Comparison of ENCODE assay signal across 8 cellular contexts in the genomic region with DNA sequence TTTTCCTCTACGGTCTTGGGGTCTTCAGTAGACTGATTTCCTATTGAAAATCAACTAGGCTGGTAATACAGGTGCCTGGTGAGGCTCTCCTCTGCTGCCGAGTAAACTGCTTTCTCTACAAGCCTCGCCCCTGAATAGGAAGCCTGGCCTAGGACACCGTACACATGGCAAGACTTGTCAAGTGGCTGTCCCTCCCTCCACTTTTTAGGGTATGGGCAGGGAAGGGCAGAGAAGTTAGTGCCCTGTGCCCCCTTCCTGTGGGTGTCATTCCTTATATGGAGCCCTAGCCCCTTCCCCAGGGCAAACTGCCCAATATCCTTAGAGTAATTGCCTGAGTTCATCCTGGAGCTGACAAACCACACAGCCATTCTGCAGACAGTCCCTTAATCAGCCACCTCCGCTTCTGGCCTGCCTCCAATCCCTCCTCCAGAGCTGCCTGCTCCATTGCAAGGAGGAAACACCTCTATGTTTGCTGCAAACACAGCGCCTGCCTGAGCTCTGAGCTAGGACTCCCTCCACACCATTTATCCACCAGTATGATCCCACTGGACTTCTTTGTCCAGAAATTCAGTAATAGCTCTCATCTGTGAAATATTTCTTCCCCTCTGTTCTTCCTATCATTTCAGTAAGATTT.
DNase-seq lines count a peak whose midpoint lies in the region; ATAC-seq and TF ChIP-seq lines count a peak whose summit lies in the region.

No MANE protein-coding gene starts in this region.

- no peak overlapping the region; the same call in 1 of the 2 replicates for H3K4me3 ChIP-seq in AG10803 (ENCODE audit: low read length)
- H3K4me3 ChIP-seq in naive thymus-derived CD4-positive, alpha-beta T cell (ENCODE audit: low read length) = no peak overlapping the region

- CTCF ChIA-PET in naive thymus-derived CD4-positive, alpha-beta T cell (lab: Charles Lee) = no interaction called here

- H3K27me3 Mint-ChIP-seq in endothelial cell (ENCODE audit: unreplicated experiment) = no peaks in the 10 kb centered on the region
- no peaks in the 10 kb centered on the region for H3K27me3 Mint-ChIP-seq in naive thymus-derived CD4-positive, alpha-beta T cell

- H3K4me1 ChIP-seq in naive thymus-derived CD4-positive, alpha-beta T cell (ENCODE audit: control insufficient read depth in 2 of 2, insufficient read depth in 2 of 2, low read length in 2 of 2) = no peaks in the 10 kb centered on the region

- peak overlapping the region; percentile 15 for H3K27ac Mint-ChIP-seq in endothelial cell (ENCODE audit: unreplicated experiment)
- peak overlapping the region in 6 of 9 donors; percentile 9 to 84 (median 37) for H3K27ac Mint-ChIP-seq in naive thymus-derived CD4-positive, alpha-beta T cell

- POLR2A ChIA-PET in naive thymus-derived CD4-positive, alpha-beta T cell (lab: Charles Lee) = interaction anchor here (0.5 kb wide), 1 partner anchor 287 kb away, joined by 4 read pairs; no protein-coding TSS in a partner anchor

- no peak overlapping the region for H3K4me3 Mint-ChIP-seq in endothelial cell (ENCODE audit: unreplicated experiment)
- H3K4me3 Mint-ChIP-seq in naive thymus-derived CD4-positive, alpha-beta T cell = peak overlapping the region in 2 of 10 donors; percentile 6 to 19

- H3K36me3 ChIP-seq in naive thymus-derived CD4-positive, alpha-beta T cell (ENCODE audit: control insufficient read depth in 2 of 3, insufficient read depth in 3 of 3, low read length in 3 of 3) = peaks cover 0 to 20% (median 0%) of the 10 kb centered on the region in 3 experiments

- no peak overlapping the region for H3K27ac ChIP-seq in naive thymus-derived CD4-positive, alpha-beta T cell (ENCODE audit: low read depth, low read length)

- H3K9me3 Mint-ChIP-seq in endothelial cell (ENCODE audit: unreplicated experiment) = no peaks in the 10 kb centered on the region
- peaks cover 0 to 4% (median 0%) of the 10 kb centered on the region in 11 donors for H3K9me3 Mint-ChIP-seq in naive thymus-derived CD4-positive, alpha-beta T cell

- intact Hi-C loops in naive thymus-derived CD4-positive, alpha-beta T cell (cut with micrococcal nuclease) = no loop called here

- no peaks in the 10 kb centered on the region for H3K36me3 Mint-ChIP-seq in endothelial cell (ENCODE audit: low read depth, unreplicated experiment)
- H3K36me3 Mint-ChIP-seq in naive thymus-derived CD4-positive, alpha-beta T cell = peaks cover 15 to 62% (median 42%) of the 10 kb centered on the region in 5 donors

- DNase-seq in AG10803 (ENCODE audit: low read depth) (peak; percentile 45), NCI-H2081 (lab: John Stamatoyannopoulos, UW) (peak; percentile 72 to 88), endothelial cell (ENCODE audit: low spot score) (peak; percentile 11), NCI-H1436 treated with DMSO at 0.1 percent for 48 hours (lab: John Stamatoyannopoulos, UW) (no peak), HuH-7 (ENCODE audit: low spot score) (no peak)
- DNase-seq in naive thymus-derived CD4-positive, alpha-beta T cell = no peak

- no peaks in the 10 kb centered on the region for H3K27me3 ChIP-seq in naive thymus-derived CD4-positive, alpha-beta T cell (ENCODE audit: control insufficient read depth in 2 of 2, insufficient read depth in 2 of 2, low read length in 2 of 2)

- H3K4me1 Mint-ChIP-seq in endothelial cell (ENCODE audit: unreplicated experiment) = peaks cover 25% of the 10 kb centered on the region
- peaks cover 27 to 67% (median 57%) of the 10 kb centered on the region in 7 donors for H3K4me1 Mint-ChIP-seq in naive thymus-derived CD4-positive, alpha-beta T cell

- TF ChIP-seq CTCF in AG10803 (conservative IDR thresholded peaks at IDR 0.05; ENCODE audit: low read length) = no peak
- no peak for TF ChIP-seq CTCF in endothelial cell (IDR thresholded peaks at IDR 0.05; ENCODE audit: unreplicated experiment)

- H3K9me3 ChIP-seq in naive thymus-derived CD4-positive, alpha-beta T cell (ENCODE audit: control insufficient read depth in 2 of 3, low read length in 3 of 3) = no peaks in the 10 kb centered on the region

- no peak for ATAC-seq in naive thymus-derived CD4-positive, alpha-beta T cell
- ATAC-seq in HG03439 (IDR thresholded peaks at IDR 0.05; ENCODE audit: unreplicated experiment) (no peak), GM21717 (IDR thresholded peaks at IDR 0.05; ENCODE audit: unreplicated experiment) (no peak)

Comparison
In these comparisons a context has a peak if more than half of its experiments do, and no peak if none do; other contexts are left out.
1. DNase-seq: peak in AG10803 (single experiment), NCI-H2081 (2 of 2) and endothelial cell (single experiment); none in naive thymus-derived CD4-positive, alpha-beta T cell (0 of 9), NCI-H1436 treated with DMSO at 0.1 percent for 48 hours (single experiment) and HuH-7 (single experiment).